In genomic region chr12:52323416-52324067, GRCh38 we compare ENCODE assay signal across 19 cellular contexts. TPM values are rescaled to one million over a fixed set of nuclear protein-coding genes. Genes with fewer than 3 reads are reported as not detected.
A peak's percentile ranks its signal among the peaks of the same experiment; 100 is the strongest.
DNase-seq lines count a peak whose midpoint lies in the region; ATAC-seq and TF ChIP-seq lines count a peak whose summit lies in the region.
"Had no signal": no experiment of that assay in that cellular context is flagged by ENCODE, and none has a peak within 500 bp of the region (broad histone marks: within the 10 kb centered on the region; RNA-seq: fewer than 3 reads in every experiment).

No MANE protein-coding gene starts in this region.

- H3K9me3 ChIP-seq in Peyer's patch = no peaks in the 10 kb centered on the region

- TF ChIP-seq POLR2A in Peyer's patch (IDR thresholded peaks at IDR 0.05) = no peak

- no peak overlapping the region for H3K4me3 ChIP-seq in Peyer's patch
- H3K4me3 ChIP-seq: GM23338 had no signal

- ATAC-seq in Right ventricle myocardium superior (ENCODE audit: poor library complexity) = no peak
- ATAC-seq: GM23338 had no signal

- DNase-seq in NCI-H748 (lab: John Stamatoyannopoulos, UW; ENCODE audit: unreplicated experiment) = peak; percentile 48
- no peak for DNase-seq in NCI-H748 treated with DMSO at 0.1 percent for 48 hours (lab: John Stamatoyannopoulos, UW)
- peak; percentile 32 for DNase-seq in NCI-H1417 treated with DMSO at 0.1 percent for 48 hours (lab: John Stamatoyannopoulos, UW)
- DNase-seq in Peyer's patch = peak in 2 of 3 donors; percentile 13 to 31
- peak; percentile 69 for DNase-seq in posterior vena cava (ENCODE audit: low spot score)
- no peak for DNase-seq in ureter (ENCODE audit: low spot score)
- DNase-seq in Right ventricle myocardium superior = no peak
- no peak for DNase-seq in SW 1271 (lab: John Stamatoyannopoulos, UW)
- DNase-seq: CD4-positive, alpha-beta T cell; DMS53; EL; HCEC 1CT; Karpas-422; NCI-H1694 treated with DMSO at 0.1 percent for 48 hours; NCI-H345; NCI-H524 treated with DMSO at 0.1 percent for 48 hours; OCI-M1 had no signal

- H3K4me1 ChIP-seq in Peyer's patch = no peaks in the 10 kb centered on the region

- H3K27ac ChIP-seq in Peyer's patch = no peak overlapping the region

- no peaks in the 10 kb centered on the region for H3K27me3 ChIP-seq in Peyer's patch

- no peaks in the 10 kb centered on the region for H3K36me3 ChIP-seq in Peyer's patch

- no peak for TF ChIP-seq CTCF in Peyer's patch (IDR thresholded peaks at IDR 0.05)

- intact Hi-C loops in posterior vena cava (cut with DNase I) = no loop called here
- intact Hi-C loops in Right ventricle myocardium superior (cut with DNase I) = loop anchor here (10.0 kb wide), 1 partner anchor 109 kb away; no protein-coding TSS in a partner anchor

RNA-seq across cellular contexts. Expression of gene KRT83, which starts 2.3 kb away (rescaled TPM):
- not detected for total RNA-seq in Peyer's patch
- not detected for total RNA-seq in posterior vena cava
- total RNA-seq in ureter = not detected
- total RNA-seq in Right ventricle myocardium superior = not detected
- total RNA-seq: CD4-positive, alpha-beta T cell; GM23338; RPMI7951 had no signal

RNA-seq across cellular contexts. Expression of gene KRT81, which starts 32.2 kb away (rescaled TPM):
- total RNA-seq in Peyer's patch (not detected), posterior vena cava (not detected), ureter (not detected), Right ventricle myocardium superior (not detected)
- total RNA-seq: CD4-positive, alpha-beta T cell; GM23338 had no signal

RNA-seq across cellular contexts. Expression of gene KRT85, which starts 43.7 kb away (rescaled TPM):
- total RNA-seq in Peyer's patch (not detected), posterior vena cava (not detected), ureter (not detected), Right ventricle myocardium superior (not detected)
- total RNA-seq: CD4-positive, alpha-beta T cell; GM23338; RPMI7951 had no signal

RNA-seq across cellular contexts. Expression of gene KRT86, which starts 49.1 kb away (rescaled TPM):
- total RNA-seq in Peyer's patch (not detected), posterior vena cava (not detected), ureter (0.62 TPM), Right ventricle myocardium superior (not detected)
- total RNA-seq: CD4-positive, alpha-beta T cell; GM23338 had no signal

Comparison
In these comparisons a context has a peak if more than half of its experiments do, and no peak if none do; other contexts are left out.
1. DNase-seq: peak in NCI-H748 (single experiment), NCI-H1417 treated with DMSO at 0.1 percent for 48 hours (single experiment), Peyer's patch (2 of 3) and posterior vena cava (single experiment); none in NCI-H748 treated with DMSO at 0.1 percent for 48 hours (single experiment), ureter (single experiment), Right ventricle myocardium superior (single experiment) and SW 1271 (0 of 2).